In genomic region chr3:128993461-128994172, GRCh38 we compare ENCODE assay signal across 8 cellular contexts. TPM values are rescaled to one million over a fixed set of nuclear protein-coding genes. Genes with fewer than 3 reads are reported as not detected.
DNase-seq lines count a peak whose midpoint lies in the region; ATAC-seq and FAIRE-seq lines count a peak whose summit lies in the region.

Gene CFAP92 (minus strand): TSS chr3:128994076. CDS start chr3:128993304, 772 bp downstream.

- H3K4me3 ChIP-seq in duodenal mucosa (ENCODE audit: low read depth in 1 of 2, low read length in 2 of 2) = peak within 1 kb of the TSS; percentile 38 to 54

- CTCF ChIA-PET in activated CD4-positive, alpha-beta memory T cell treated with anti-CD3 and anti-CD28 coated beads for 36 hours (lab: Charles Lee) = interaction anchor here (0.9 to 4.6 kb wide), 5 partner anchors 10 to 34 kb away, joined by 3 to 24 read pairs (median 12); no protein-coding TSS in a partner anchor

- H3K36me3 ChIP-seq in duodenal mucosa (ENCODE audit: control insufficient read depth in 1 of 2, insufficient read depth in 2 of 2, low read length in 2 of 2) = no peaks in the 10 kb centered on the region

- H3K36me3 Mint-ChIP-seq in activated CD4-positive, alpha-beta memory T cell treated with anti-CD3 and anti-CD28 coated beads for 36 hours = no peaks in the 10 kb centered on the region

- H3K27ac Mint-ChIP-seq in activated CD4-positive, alpha-beta memory T cell treated with anti-CD3 and anti-CD28 coated beads for 36 hours = no peak within 1 kb of the TSS

- peaks cover 15 to 18% of the 10 kb centered on the region in 2 donors for H3K4me1 ChIP-seq in duodenal mucosa (ENCODE audit: control insufficient read depth in 1 of 2, insufficient read depth in 2 of 2, low read length in 2 of 2)

- no peak within 1 kb of the TSS for H3K27ac ChIP-seq in duodenal mucosa (ENCODE audit: low read depth, low read length)

- peak within 1 kb of the TSS; percentile 57 for H3K4me3 Mint-ChIP-seq in activated CD4-positive, alpha-beta memory T cell treated with anti-CD3 and anti-CD28 coated beads for 36 hours

- FAIRE-seq in RCC 7860 (lab: Jason Lieb, UNC) = no peak

- no peaks in the 10 kb centered on the region for H3K27me3 Mint-ChIP-seq in activated CD4-positive, alpha-beta memory T cell treated with anti-CD3 and anti-CD28 coated beads for 36 hours

- no peak within 1 kb of the TSS for H3K9ac ChIP-seq in duodenal mucosa (ENCODE audit: low read depth in 1 of 2, low read length in 2 of 2)

- intact Hi-C loops in activated CD4-positive, alpha-beta memory T cell treated with anti-CD3 and anti-CD28 coated beads for 36 hours (cut with micrococcal nuclease) = loop anchor here (2.0 kb wide), 1 partner anchor 23 kb away; no protein-coding TSS in a partner anchor

- peaks cover 21% of the 10 kb centered on the region for H3K4me1 Mint-ChIP-seq in activated CD4-positive, alpha-beta memory T cell treated with anti-CD3 and anti-CD28 coated beads for 36 hours (ENCODE audit: low read depth)

- no peaks in the 10 kb centered on the region for H3K9me3 ChIP-seq in duodenal mucosa (ENCODE audit: control insufficient read depth in 1 of 2, low read length in 2 of 2)

- H3K27me3 ChIP-seq in duodenal mucosa (ENCODE audit: control insufficient read depth in 1 of 2, insufficient read depth in 2 of 2, low read length in 2 of 2) = peaks cover 15 to 19% of the 10 kb centered on the region in 2 donors

- POLR2A ChIA-PET in activated CD4-positive, alpha-beta memory T cell treated with anti-CD3 and anti-CD28 coated beads for 36 hours (lab: Charles Lee) = interaction anchor here (0.8 to 1.2 kb wide), 4 partner anchors 10 to 127 kb away, joined by 3 to 7 read pairs (median 3); no protein-coding TSS in a partner anchor

- H3K9me3 Mint-ChIP-seq in activated CD4-positive, alpha-beta memory T cell treated with anti-CD3 and anti-CD28 coated beads for 36 hours = no peaks in the 10 kb centered on the region

- ATAC-seq in GM18519 (IDR thresholded peaks at IDR 0.05; ENCODE audit: low FRiP score, unreplicated experiment) (peak; percentile 62), HG03108 (IDR thresholded peaks at IDR 0.05; ENCODE audit: unreplicated experiment) (peak; percentile 80)

- DNase-seq in NCI-H460 (ENCODE audit: extremely low read depth, low read depth) (peak; percentile 54), medulla oblongata (ENCODE audit: extremely low spot score) (peak; percentile 50), RCC 7860 (ENCODE audit: low spot score) (no peak)
- DNase-seq in activated CD4-positive, alpha-beta memory T cell treated with anti-CD3 and anti-CD28 coated beads for 36 hours = peak; percentile 95
- peak; percentile 82 to 88 for DNase-seq in stimulated activated CD4-positive, alpha-beta T cell treated with anti-CD3 and anti-CD28 coated beads, Interleukin-4, amount 100 ng/mL, for 48 hours (ENCODE audit: low read depth in 2 of 2)

RNA-seq across cellular contexts. Expression of gene CFAP92, which starts in this region (rescaled TPM):
- total RNA-seq in NCI-H460 (2014; rRNA removed; shearing (Covaris generic)) = 0.42 TPM in 1 of 2 replicates, not detected in the other
- 0.58 TPM in 1 of 2 replicates, not detected in the other for polyA plus RNA-seq in NCI-H460 (2014; cell fraction: nucleus; rRNA removed)
- total RNA-seq in activated CD4-positive, alpha-beta memory T cell treated with anti-CD3 and anti-CD28 coated beads for 36 hours = under 1 TPM in 1 of 2 experiments, not detected in 1; 0.24 TPM

Comparison
In these comparisons a context has a peak if more than half of its experiments do, and no peak if none do; other contexts are left out.
1. Peak in DNase-seq in NCI-H460; RNA of the gene not detected or under 1 TPM.
2. Peak in DNase-seq in activated CD4-positive, alpha-beta memory T cell treated with anti-CD3 and anti-CD28 coated beads for 36 hours; RNA of the gene not detected or under 1 TPM.